ENCODE assay signal across 28 cellular contexts in the genomic region with DNA sequence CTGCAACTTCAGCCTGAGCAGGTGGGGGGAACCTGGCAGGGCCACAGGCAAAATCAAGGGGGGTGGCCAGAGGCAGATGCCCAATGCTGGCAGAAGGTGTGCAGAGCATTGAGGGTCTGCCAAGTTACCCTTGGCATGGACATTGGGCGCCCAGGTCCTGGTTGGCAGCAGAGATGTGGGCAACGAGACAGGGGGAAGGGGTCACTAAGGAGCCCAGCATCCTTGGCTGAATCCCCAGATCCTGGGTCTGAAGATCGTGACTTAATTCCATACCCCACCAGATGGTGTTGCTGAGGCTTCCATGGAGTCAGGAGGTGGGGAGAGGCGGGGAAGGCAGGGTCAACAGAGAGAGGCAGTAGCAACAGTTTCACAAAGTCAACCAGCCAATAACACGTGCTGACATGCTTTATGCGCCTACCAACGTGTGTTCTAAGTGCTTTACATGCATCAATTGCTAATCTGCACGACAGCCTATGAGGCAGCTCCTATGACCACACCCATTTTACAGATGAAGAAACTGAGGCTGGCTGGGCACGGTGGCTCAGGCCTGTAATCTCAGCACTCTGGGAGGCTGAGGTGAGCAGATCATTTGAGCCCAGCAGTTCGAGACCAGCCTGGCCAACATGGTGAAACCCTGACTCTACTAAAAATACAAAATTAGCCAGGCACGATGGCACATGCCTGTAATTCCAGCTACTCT.
DNase-seq lines count a peak whose midpoint lies in the region; ATAC-seq, FAIRE-seq and TF ChIP-seq lines count a peak whose summit lies in the region.
"Had no signal": no experiment of that assay in that cellular context is flagged by ENCODE, and none has a peak within 500 bp of the region (broad histone marks: within the 10 kb centered on the region; RNA-seq: fewer than 3 reads in every experiment).

No MANE protein-coding gene starts in this region.

- no peaks in the 10 kb centered on the region for H3K9me3 ChIP-seq in Panc1 (ENCODE audit: control insufficient read depth, insufficient read depth, low read depth, low read length)
- no peaks in the 10 kb centered on the region for H3K9me3 ChIP-seq in HepG2 (ENCODE audit: low read length)
- no peaks in the 10 kb centered on the region for H3K9me3 ChIP-seq in mesenchymal stem cell (ENCODE audit: control insufficient read depth, low read length)
- H3K9me3 ChIP-seq: BLaER1, Caco-2, HAP-1, neutrophil had no signal

- no peak overlapping the region for H3K23ac ChIP-seq in mesenchymal stem cell (ENCODE audit: low read length in 2 of 2)

- no peak for TF ChIP-seq POLR2A in HepG2 (IDR thresholded peaks at IDR 0.05; ENCODE audit: insufficient read depth in 1 of 2, low read depth in 2 of 2, low read length in 2 of 2)

- no peak overlapping the region for H4K91ac ChIP-seq in mesenchymal stem cell (ENCODE audit: low read length)

- no peaks in the 10 kb centered on the region for H3K4me1 ChIP-seq in Panc1 (ENCODE audit: control insufficient read depth, insufficient read depth, low read length)
- no peaks in the 10 kb centered on the region for H3K4me1 ChIP-seq in HepG2 (ENCODE audit: insufficient read depth, low read length)
- H3K4me1 ChIP-seq in mesenchymal stem cell (ENCODE audit: control insufficient read depth, insufficient read depth, low read depth, low read length), result no peaks in the 10 kb centered on the region
- H3K4me1 ChIP-seq: BLaER1, Caco-2, HAP-1 had no signal

- FAIRE-seq in HepG2 (lab: Jason Lieb, UNC), result no peak
- FAIRE-seq: astrocyte, GM12878, TTC549 had no signal

- H2BK15ac ChIP-seq in mesenchymal stem cell (ENCODE audit: low read depth, poor library complexity, severe bottlenecking), result no peak overlapping the region

- ATAC-seq in left ventricle myocardium superior, result peak; percentile 51
- ATAC-seq in Right ventricle myocardium inferior, result no peak
- ATAC-seq in Panc1, result peak; percentile 53; the same call in 1 of the 2 replicates
- no peak; the same call in 2 of the 3 replicates for ATAC-seq in HepG2
- no peak for ATAC-seq in GM18909 (IDR thresholded peaks at IDR 0.05; ENCODE audit: poor library complexity, unreplicated experiment)
- ATAC-seq: GM12878; PC-3; stimulated activated effector memory CD8-positive, alpha-beta T cell treated with anti-CD3 and anti-CD28 coated beads, Interleukin-12 subunit alpha, Interleukin-12 subunit beta, amount 100 ng/mL, for 72 hours had no signal

- H3K27ac ChIP-seq in Panc1 (ENCODE audit: low read length) (no peak overlapping the region), HepG2 (ENCODE audit: extremely low read length, insufficient read depth, low read length) (no peak overlapping the region), mesenchymal stem cell (ENCODE audit: low read length, poor library complexity, severe bottlenecking) (no peak overlapping the region)
- H3K27ac ChIP-seq: BLaER1, neutrophil had no signal

- H3K27me3 ChIP-seq in Panc1 (ENCODE audit: control insufficient read depth, insufficient read depth, low read length) (peaks cover 6% of the 10 kb centered on the region; the same call in 1 of the 2 replicates), HepG2 (ENCODE audit: control insufficient read depth in 1 of 2, insufficient read depth in 2 of 2, low read length in 2 of 2) (peaks cover 0 to 10% of the 10 kb centered on the region in 2 experiments; a peak in 2 of 5 replicates), mesenchymal stem cell (ENCODE audit: control insufficient read depth in 1 of 2, insufficient read depth in 1 of 2, low read length in 2 of 2) (peaks cover 0 to 30% of the 10 kb centered on the region in 2 experiments)
- H3K27me3 ChIP-seq: BLaER1, neutrophil had no signal

- no peak overlapping the region for H2AFZ ChIP-seq in HepG2 (ENCODE audit: low read length)
- no peak overlapping the region for H2AFZ ChIP-seq in mesenchymal stem cell (ENCODE audit: low read depth, low read length)

- no peak overlapping the region for H3K27ac Mint-ChIP-seq in activated T-helper 1 cell treated with anti-CD3 and anti-CD28 coated beads, Interleukin-12 subunit alpha, Interleukin-12 subunit beta, Interleukin-2, Interleukin-4 antibody, amounts not matched to agents 30 ng/mL and 10 ng/mL and 1 ng/mL, durations not matched to agents 14 hours and 24 hours and 36 hours
- H3K27ac Mint-ChIP-seq: activated naive CD8-positive, alpha-beta T cell treated with anti-CD3 and anti-CD28 coated beads for 36 hours; stimulated activated effector memory CD8-positive, alpha-beta T cell treated with anti-CD3 and anti-CD28 coated beads, Interleukin-12 subunit alpha, Interleukin-12 subunit beta, amount 100 ng/mL, for 72 hours had no signal

- POLR2A ChIA-PET in Panc1 (lab: Charles Lee) (no interaction called here), HepG2 (lab: Yijun Ruan, JAX) (no interaction called here)

- no peak overlapping the region for H3K14ac ChIP-seq in mesenchymal stem cell (ENCODE audit: low read length in 2 of 2)

- WGBS in HepG2 (ENCODE audit: low lambda C conversion rate), result 6% methylated on average over 10 of the region's 11 CpGs
- WGBS in mesenchymal stem cell, result 70% methylated on average over 11 of the region's 11 CpGs

- no peak overlapping the region for H2BK5ac ChIP-seq in mesenchymal stem cell (ENCODE audit: low read depth, low read length, poor library complexity, severe bottlenecking)

- H3K27me3 Mint-ChIP-seq in activated T-helper 1 cell treated with anti-CD3 and anti-CD28 coated beads, Interleukin-12 subunit alpha, Interleukin-12 subunit beta, Interleukin-2, Interleukin-4 antibody, amounts not matched to agents 30 ng/mL and 10 ng/mL and 1 ng/mL, durations not matched to agents 14 hours and 24 hours and 36 hours (ENCODE audit: insufficient read depth), result peaks cover 4% of the 10 kb centered on the region

- no peak overlapping the region for H2AK5ac ChIP-seq in mesenchymal stem cell (ENCODE audit: low read length, severe bottlenecking)

- H3K9ac ChIP-seq in HepG2 (ENCODE audit: insufficient read depth, low read depth, low read length) (no peak overlapping the region), mesenchymal stem cell (ENCODE audit: low read length) (no peak overlapping the region)
- H3K9ac ChIP-seq: BLaER1 had no signal

- BruUV-seq in Panc1 (replicated peaks; lab: Mats Ljungman, UMichigan), result no TSS peak
- no TSS peak for BruUV-seq in HepG2 (replicated peaks; lab: Mats Ljungman, UMichigan)

- no peak overlapping the region for H2BK120ac ChIP-seq in mesenchymal stem cell (ENCODE audit: low read depth, low read length)

- H4K8ac ChIP-seq in mesenchymal stem cell (ENCODE audit: low read length), result no peak overlapping the region

- H3K4me3 ChIP-seq in Panc1 (ENCODE audit: low read depth in 2 of 2, low read length in 2 of 2) (no peak overlapping the region), HepG2 (replicated peaks in 1 of 3; ENCODE audit: insufficient read depth in 1 of 3, low read depth in 2 of 3, low read length in 3 of 3) (no peak overlapping the region), mesenchymal stem cell (ENCODE audit: insufficient read depth in 1 of 2, low read depth in 1 of 2, low read length in 2 of 2) (no peak overlapping the region)
- H3K4me3 ChIP-seq: BLaER1, GM12878, HAP-1, smooth muscle cell had no signal

- H3K4ac ChIP-seq in mesenchymal stem cell (ENCODE audit: low read depth in 1 of 2, low read length in 2 of 2), result no peak overlapping the region

- intact Hi-C loops in left ventricle myocardium superior (cut with micrococcal nuclease), result no loop called here
- intact Hi-C loops in Right ventricle myocardium inferior (cut with DNase I), result no loop called here
- intact Hi-C loops in Panc1 (cut with micrococcal nuclease; ENCODE audit: unreplicated experiment), result no loop called here
- intact Hi-C loops in HepG2 (cut with micrococcal nuclease; ENCODE audit: unreplicated experiment), result no loop called here
- intact Hi-C loops in activated T-helper 1 cell treated with anti-CD3 and anti-CD28 coated beads, Interleukin-12 subunit alpha, Interleukin-12 subunit beta, Interleukin-2, Interleukin-4 antibody, amounts not matched to agents 30 ng/mL and 10 ng/mL and 1 ng/mL, durations not matched to agents 14 hours and 24 hours and 36 hours (cut with micrococcal nuclease), result no loop called here

- H3K36me3 ChIP-seq in Panc1 (ENCODE audit: control insufficient read depth, insufficient read depth, low read length) (no peaks in the 10 kb centered on the region), HepG2 (replicated peaks in 1 of 2; ENCODE audit: control insufficient read depth in 1 of 2, insufficient read depth in 2 of 2, low read length in 2 of 2) (no peaks in the 10 kb centered on the region), mesenchymal stem cell (ENCODE audit: control insufficient read depth in 1 of 2, insufficient read depth in 2 of 2, low read depth in 1 of 2, low read length in 2 of 2) (no peaks in the 10 kb centered on the region)
- H3K36me3 ChIP-seq: BLaER1, HAP-1, neutrophil had no signal

- H3K18ac ChIP-seq in mesenchymal stem cell (ENCODE audit: low read depth in 1 of 2, low read length in 2 of 2), result no peak overlapping the region

- H3K4me2 ChIP-seq in HepG2 (ENCODE audit: low read depth, low read length) (no peak overlapping the region), mesenchymal stem cell (ENCODE audit: low read length, poor library complexity, severe bottlenecking) (no peak overlapping the region)
- H3K4me2 ChIP-seq: BLaER1, smooth muscle cell had no signal

- H3K36me3 Mint-ChIP-seq in activated T-helper 1 cell treated with anti-CD3 and anti-CD28 coated beads, Interleukin-12 subunit alpha, Interleukin-12 subunit beta, Interleukin-2, Interleukin-4 antibody, amounts not matched to agents 30 ng/mL and 10 ng/mL and 1 ng/mL, durations not matched to agents 14 hours and 24 hours and 36 hours (ENCODE audit: low read depth), result no peaks in the 10 kb centered on the region
- H3K36me3 Mint-ChIP-seq: activated naive CD8-positive, alpha-beta T cell treated with anti-CD3 and anti-CD28 coated beads for 36 hours had no signal

- H3K4me3 Mint-ChIP-seq in activated T-helper 1 cell treated with anti-CD3 and anti-CD28 coated beads, Interleukin-12 subunit alpha, Interleukin-12 subunit beta, Interleukin-2, Interleukin-4 antibody, amounts not matched to agents 30 ng/mL and 10 ng/mL and 1 ng/mL, durations not matched to agents 14 hours and 24 hours and 36 hours, result no peak overlapping the region
- H3K4me3 Mint-ChIP-seq: activated naive CD8-positive, alpha-beta T cell treated with anti-CD3 and anti-CD28 coated beads for 36 hours; central memory CD8-positive, alpha-beta T cell; stimulated activated effector memory CD8-positive, alpha-beta T cell treated with anti-CD3 and anti-CD28 coated beads, Interleukin-12 subunit alpha, Interleukin-12 subunit beta, amount 100 ng/mL, for 72 hours had no signal

- H4K20me1 ChIP-seq in HepG2 (ENCODE audit: insufficient read depth, low read length), result no peaks in the 10 kb centered on the region
- H4K20me1 ChIP-seq: BLaER1 had no signal

- no peaks in the 10 kb centered on the region for H3K9me3 Mint-ChIP-seq in activated T-helper 1 cell treated with anti-CD3 and anti-CD28 coated beads, Interleukin-12 subunit alpha, Interleukin-12 subunit beta, Interleukin-2, Interleukin-4 antibody, amounts not matched to agents 30 ng/mL and 10 ng/mL and 1 ng/mL, durations not matched to agents 14 hours and 24 hours and 36 hours
- H3K9me3 Mint-ChIP-seq: central memory CD8-positive, alpha-beta T cell; stimulated activated effector memory CD8-positive, alpha-beta T cell treated with anti-CD3 and anti-CD28 coated beads, Interleukin-12 subunit alpha, Interleukin-12 subunit beta, amount 100 ng/mL, for 72 hours had no signal

- TF ChIP-seq EP300 in HepG2 (IDR thresholded peaks at IDR 0.05; ENCODE audit: low read depth in 2 of 2, low read length in 2 of 2), result no peak
- no peak for TF ChIP-seq EP300 in HepG2 (CRISPR knock-in tag; IDR thresholded peaks at IDR 0.05; ENCODE audit: borderline replicate concordance)

- peak; percentile 33 for DNase-seq in left ventricle myocardium superior
- no peak for DNase-seq in Right ventricle myocardium inferior (ENCODE audit: missing footprints)
- no peak for DNase-seq in Panc1 (ENCODE audit: low read depth, low spot score)
- DNase-seq in HepG2 (ENCODE audit: low spot score), result no peak
- DNase-seq in activated T-helper 1 cell treated with anti-CD3 and anti-CD28 coated beads, Interleukin-12 subunit alpha, Interleukin-12 subunit beta, Interleukin-2, Interleukin-4 antibody, amounts not matched to agents 30 ng/mL and 10 ng/mL and 1 ng/mL, durations not matched to agents 14 hours and 24 hours and 36 hours (ENCODE audit: low spot score), result no peak
- no peak for DNase-seq in mesenchymal stem cell
- DNase-seq: ACHN; activated CD4-positive, alpha-beta T cell treated with anti-CD3 and anti-CD28 coated beads for 48 hours; activated naive CD8-positive, alpha-beta T cell treated with anti-CD3 and anti-CD28 coated beads for 36 hours; Caco-2; DND-41; kidney glomerular epithelial cell; mammary epithelial cell; NCI-H187; NCI-H774; PC-3; stimulated activated CD4-positive, alpha-beta T cell treated with anti-CD3 and anti-CD28 coated beads, Interleukin-2, amount 100 ng/mL, for 48 hours; T-helper 1 cell had no signal

- TF ChIP-seq RAD21 in HepG2 (CRISPR knock-in tag; IDR thresholded peaks at IDR 0.05), result no peak

- TF ChIP-seq CTCF in Panc1 (IDR thresholded peaks at IDR 0.05) (no peak), HepG2 (CRISPR knock-in tag; IDR thresholded peaks at IDR 0.05) (no peak)

- no peak overlapping the region for H2BK12ac ChIP-seq in mesenchymal stem cell (ENCODE audit: low read length in 2 of 2)

- in situ Hi-C loops in Panc1 (cut with HindIII; ENCODE audit: low pct_unique_long_range_greater_than_20kb, low sequenced_read_pairs) (no loop called here), HepG2 (cut with HindIII; ENCODE audit: extremely low pct_ligation_motif_present, low pct_unique_long_range_greater_than_20kb) (no loop called here)

- CTCF ChIA-PET in Panc1 (lab: Charles Lee), result no interaction called here
- CTCF ChIA-PET in HepG2 (lab: Yijun Ruan, JAX; ENCODE audit: low intra/inter-chr PET ratio, low total read pairs), result no interaction called here

- H3K4me1 Mint-ChIP-seq in activated T-helper 1 cell treated with anti-CD3 and anti-CD28 coated beads, Interleukin-12 subunit alpha, Interleukin-12 subunit beta, Interleukin-2, Interleukin-4 antibody, amounts not matched to agents 30 ng/mL and 10 ng/mL and 1 ng/mL, durations not matched to agents 14 hours and 24 hours and 36 hours (ENCODE audit: low read depth), result no peaks in the 10 kb centered on the region
- H3K4me1 Mint-ChIP-seq: activated naive CD8-positive, alpha-beta T cell treated with anti-CD3 and anti-CD28 coated beads for 36 hours; central memory CD8-positive, alpha-beta T cell; stimulated activated effector memory CD8-positive, alpha-beta T cell treated with anti-CD3 and anti-CD28 coated beads, Interleukin-12 subunit alpha, Interleukin-12 subunit beta, amount 100 ng/mL, for 72 hours had no signal

- H3K79me1 ChIP-seq in mesenchymal stem cell (replicated peaks; ENCODE audit: low read length, poor library complexity, severe bottlenecking), result no peaks in the 10 kb centered on the region

- H3K79me2 ChIP-seq in HepG2 (ENCODE audit: insufficient read depth, low read length), result no peaks in the 10 kb centered on the region

Comparison
In these comparisons a context has a peak if more than half of its experiments do, and no peak if none do; other contexts are left out.
1. ATAC-seq: peak in left ventricle myocardium superior (single experiment) and Panc1 (single experiment); none in Right ventricle myocardium inferior (single experiment), HepG2 (single experiment) and GM18909 (single experiment).